Comparison of ENCODE assay signal across 15 cellular contexts in the genomic region with DNA sequence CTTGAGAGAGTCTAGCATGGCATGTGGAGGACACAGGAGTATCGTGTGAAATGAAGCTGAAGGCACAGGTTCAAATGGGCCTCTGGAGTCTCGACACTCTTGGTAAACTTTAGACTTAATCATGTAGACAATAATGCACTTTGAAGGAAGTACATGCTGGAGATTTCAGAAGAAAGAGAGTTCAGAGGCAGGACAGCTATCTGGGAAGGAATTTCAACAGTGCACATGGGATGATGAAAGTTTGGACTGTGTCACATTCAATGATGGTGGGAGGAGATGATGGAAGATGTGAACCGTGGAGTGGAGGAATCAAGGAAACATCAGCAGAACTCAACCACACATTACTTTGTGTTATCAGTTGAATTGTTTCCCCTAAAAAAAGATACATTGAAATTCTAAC.
A peak's percentile ranks its signal among the peaks of the same experiment; 100 is the strongest.
DNase-seq lines count a peak whose midpoint lies in the region; ATAC-seq and TF ChIP-seq lines count a peak whose summit lies in the region.
"Had no signal": no experiment of that assay in that cellular context is flagged by ENCODE, and none has a peak within 500 bp of the region (broad histone marks: within the 10 kb centered on the region; RNA-seq: fewer than 3 reads in every experiment).

No MANE protein-coding gene starts in this region.

- H2BK120ac ChIP-seq in IMR-90 (ENCODE audit: low read depth, low read length) = no peak overlapping the region

- dilution Hi-C loops in IMR-90 (cut with HindIII; ENCODE audit: low sequenced_read_pairs, unreplicated experiment) = no loop called here

- H4K5ac ChIP-seq in IMR-90 (ENCODE audit: low read depth, low read length) = no peak overlapping the region

- H3K4me1 ChIP-seq in IMR-90 (ENCODE audit: control insufficient read depth, insufficient read depth, low read length) = no peaks in the 10 kb centered on the region
- H3K4me1 ChIP-seq: HAP-1 had no signal

- H4K8ac ChIP-seq in IMR-90 (ENCODE audit: low read depth in 2 of 2, low read length in 2 of 2) = no peak overlapping the region

- H2BK20ac ChIP-seq in IMR-90 (ENCODE audit: low read depth, low read length) = peak overlapping the region; percentile 9; the same call in 1 of the 2 replicates

- no peak overlapping the region for H2AK9ac ChIP-seq in IMR-90 (replicated peaks; ENCODE audit: low read depth, low read length, poor library complexity)

- no peak for TF ChIP-seq POLR2A in IMR-90 (IDR thresholded peaks at IDR 0.05; ENCODE audit: low read depth, low read length)

- no CpG with 5 or more reads among the region's 3 CpGs for WGBS in IMR-90 (ENCODE audit: extremely low coverage in 2 of 2, insufficient read length in 1 of 2), 2 experiments

- CTCF ChIA-PET in IMR-90 (lab: Yijun Ruan, JAX) = no interaction called here

- no peaks in the 10 kb centered on the region for H3K27me3 Mint-ChIP-seq in chondrocyte (ENCODE audit: low read depth)
- H3K27me3 Mint-ChIP-seq: CD4-positive, alpha-beta memory T cell had no signal

- H3K36me3 Mint-ChIP-seq in chondrocyte (ENCODE audit: low read depth) = peaks cover 3% of the 10 kb centered on the region
- H3K36me3 Mint-ChIP-seq: CD4-positive, alpha-beta memory T cell had no signal

- H3K79me1 ChIP-seq in IMR-90 (ENCODE audit: low read depth in 1 of 2, low read length in 2 of 2) = no peaks in the 10 kb centered on the region

- no TSS peak for BruUV-seq in IMR-90 (replicated peaks; lab: Mats Ljungman, UMichigan)

- no peak overlapping the region for H3K14ac ChIP-seq in IMR-90 (replicated peaks; ENCODE audit: low read depth, low read length)

- H3K23ac ChIP-seq in IMR-90 (ENCODE audit: low read depth, low read length) = no peak overlapping the region

- H3K9me1 ChIP-seq in IMR-90 (ENCODE audit: insufficient read depth, low read length) = no peaks in the 10 kb centered on the region

- no peak overlapping the region for H3K27ac Mint-ChIP-seq in chondrocyte (ENCODE audit: unreplicated experiment)
- H3K27ac Mint-ChIP-seq: CD4-positive, alpha-beta memory T cell had no signal

- no peak overlapping the region for H3K27ac ChIP-seq in IMR-90 (ENCODE audit: insufficient read depth, low read length)
- H3K27ac ChIP-seq: C4-2B, GM23248 had no signal

- H3K4me1 Mint-ChIP-seq in chondrocyte (ENCODE audit: low read depth) = peaks cover 2% of the 10 kb centered on the region
- H3K4me1 Mint-ChIP-seq: CD4-positive, alpha-beta memory T cell had no signal

- TF ChIP-seq RAD21 in IMR-90 (IDR thresholded peaks at IDR 0.05; ENCODE audit: low read length) = no peak

- H3K56ac ChIP-seq in IMR-90 (ENCODE audit: extremely low read depth, insufficient read depth, low read length) = no peak overlapping the region

- no peak overlapping the region for H2AFZ ChIP-seq in IMR-90 (replicated peaks; ENCODE audit: low read length, poor library complexity)
- H2AFZ ChIP-seq: GM23248 had no signal

- no peak overlapping the region for H4K91ac ChIP-seq in IMR-90 (ENCODE audit: insufficient read depth, low read depth, low read length)

- no peaks in the 10 kb centered on the region for H3K9me3 ChIP-seq in IMR-90 (ENCODE audit: control insufficient read depth, insufficient read depth, low read length)
- H3K9me3 ChIP-seq: HAP-1 had no signal

- in situ Hi-C loops in IMR-90 (cut with MboI; ENCODE audit: low sequenced_read_pairs) = no loop called here

- POLR2A ChIA-PET in IMR-90 (lab: Charles Lee; ENCODE audit: unreplicated experiment) = no interaction called here

- no peak overlapping the region for H3K4me3 ChIP-seq in IMR-90 (ENCODE audit: insufficient read depth, low read depth, low read length)
- no peak overlapping the region for H3K4me3 ChIP-seq in fibroblast of mammary gland (ENCODE audit: control insufficient read depth, low read depth, low read length)
- H3K4me3 ChIP-seq: GM23248, HAP-1 had no signal

- no peaks in the 10 kb centered on the region for H4K20me1 ChIP-seq in IMR-90 (ENCODE audit: insufficient read depth, low read length)

- no peak overlapping the region for H3K9ac ChIP-seq in IMR-90 (ENCODE audit: low read depth, low read length)
- H3K9ac ChIP-seq: GM23248 had no signal

- H3K9me3 Mint-ChIP-seq in chondrocyte (ENCODE audit: low read depth) = peaks cover 2% of the 10 kb centered on the region

- TF ChIP-seq CTCF in IMR-90 (conservative IDR thresholded peaks at IDR 0.05; ENCODE audit: low read depth, low read length) (no peak), fibroblast of mammary gland (conservative IDR thresholded peaks at IDR 0.05; ENCODE audit: control insufficient read depth, insufficient read depth, low read depth, low read length) (no peak), chondrocyte (IDR thresholded peaks at IDR 0.05) (no peak)

- intact Hi-C loops in IMR-90 (cut with micrococcal nuclease) = no loop called here

- H2BK5ac ChIP-seq in IMR-90 (ENCODE audit: low read depth, low read length, poor library complexity, severe bottlenecking) = no peak overlapping the region

- H2AK5ac ChIP-seq in IMR-90 (ENCODE audit: low read depth, low read length) = no peak overlapping the region

- DNase-seq in IMR-90 = peak; percentile 22
- peak; percentile 15 for DNase-seq in fibroblast of mammary gland (ENCODE audit: low read depth)
- DNase-seq in non-pigmented ciliary epithelial cell (ENCODE audit: low read depth) = peak; percentile 72
- DNase-seq in activated naive CD4-positive, alpha-beta T cell treated with Interleukin-2 at 50 U/mL for 16 hours = no peak
- DNase-seq in chondrocyte (ENCODE audit: low spot score) = no peak
- no peak for DNase-seq in stimulated activated CD4-positive, alpha-beta T cell treated with anti-CD3 and anti-CD28 coated beads, Interleukin-2, amount 100 ng/mL, for 24 hours
- DNase-seq: ACHN; AML-193; Calu3; CD4-positive, alpha-beta memory T cell; DMS79 treated with DMSO at 0.1 percent for 48 hours; EL; GM23248 had no signal

- no peaks in the 10 kb centered on the region for H3K36me3 ChIP-seq in IMR-90 (ENCODE audit: control insufficient read depth, insufficient read depth, low read length)
- H3K36me3 ChIP-seq: HAP-1 had no signal

- H3K4me2 ChIP-seq in IMR-90 (ENCODE audit: low read depth, low read length) = no peak overlapping the region

- no peak overlapping the region for H3K4me3 Mint-ChIP-seq in chondrocyte (ENCODE audit: unreplicated experiment)
- H3K4me3 Mint-ChIP-seq: CD4-positive, alpha-beta memory T cell had no signal

- H3K4ac ChIP-seq in IMR-90 (ENCODE audit: low read depth, low read length) = no peak overlapping the region

- no peak overlapping the region for H2BK15ac ChIP-seq in IMR-90 (ENCODE audit: low read depth, low read length)

- no peaks in the 10 kb centered on the region for H3K27me3 ChIP-seq in IMR-90 (ENCODE audit: control insufficient read depth, insufficient read depth, low read length)

- ATAC-seq in IMR-90 (ENCODE audit: low read depth) = no peak

- H3K18ac ChIP-seq in IMR-90 (ENCODE audit: low read depth, low read length) = no peak overlapping the region

TF ChIP-seq in IMR-90, 13 proteins besides CTCF, POLR2A, EP300 and RAD21:
- TF ChIP-seq BHLHE40 (IDR thresholded peaks at IDR 0.05; ENCODE audit: low read depth, low read length) = no peak
- no peak for TF ChIP-seq MXI1 (IDR thresholded peaks at IDR 0.05; ENCODE audit: borderline replicate concordance, low read depth, low read length)
- TF ChIP-seq RCOR1 (IDR thresholded peaks at IDR 0.05; ENCODE audit: insufficient replicate concordance, low read length) = no peak
TF ChIP-seq in IMR-90: peak in this region for 0.

Comparison
In these comparisons a context has a peak if more than half of its experiments do, and no peak if none do; other contexts are left out.
1. DNase-seq: peak in IMR-90 (single experiment), fibroblast of mammary gland (single experiment) and non-pigmented ciliary epithelial cell (single experiment); none in activated naive CD4-positive, alpha-beta T cell treated with Interleukin-2 at 50 U/mL for 16 hours (single experiment), chondrocyte (single experiment) and stimulated activated CD4-positive, alpha-beta T cell treated with anti-CD3 and anti-CD28 coated beads, Interleukin-2, amount 100 ng/mL, for 24 hours (0 of 2).